ENCODE assay signal across 9 cellular contexts in the genomic region with DNA sequence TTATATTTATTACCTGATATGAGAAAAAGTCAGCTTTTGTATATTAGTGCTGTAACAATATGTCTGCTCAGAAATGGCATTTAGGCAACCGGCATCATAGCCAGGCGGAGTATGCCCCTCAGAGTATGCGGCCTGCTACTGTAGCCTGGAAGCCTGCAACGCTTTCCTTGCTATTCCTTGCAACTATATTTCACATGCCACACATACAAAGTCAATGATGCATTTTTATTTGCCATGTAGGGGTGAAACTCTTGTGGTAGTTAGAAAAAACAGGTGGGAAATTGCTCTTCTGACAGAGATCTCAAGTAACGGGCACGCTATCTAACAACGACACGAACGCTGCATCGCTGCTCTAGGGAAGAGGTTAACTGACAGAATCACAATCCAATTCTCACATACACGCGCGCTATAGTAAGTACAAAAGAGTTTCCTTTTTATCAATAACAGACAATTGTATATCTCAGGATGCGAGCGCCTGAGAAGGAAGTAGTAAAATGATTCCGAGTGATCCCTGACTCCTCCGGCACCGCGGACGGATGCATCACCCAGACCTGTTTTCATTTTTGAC. TPM values are rescaled to one million over a fixed set of nuclear protein-coding genes. Genes with fewer than 3 reads are reported as not detected.
DNase-seq lines count a peak whose midpoint lies in the region; ATAC-seq and TF ChIP-seq lines count a peak whose summit lies in the region.
"Had no signal": no experiment of that assay in that cellular context is flagged by ENCODE, and none has a peak within 500 bp of the region (broad histone marks: within the 10 kb centered on the region; RNA-seq: fewer than 3 reads in every experiment).

No MANE protein-coding gene starts in this region.

- H3K9me3 Mint-ChIP-seq in CD4-positive, alpha-beta T cell: no peaks in the 10 kb centered on the region
- H3K9me3 Mint-ChIP-seq in effector memory CD8-positive, alpha-beta T cell: no peaks in the 10 kb centered on the region
- H3K9me3 Mint-ChIP-seq in neural crest cell: no peaks in the 10 kb centered on the region

- CTCF ChIA-PET in CD4-positive, alpha-beta T cell (lab: Charles Lee): interaction anchor here (2.3 kb wide), 1 partner anchor 152 kb away, joined by 4 read pairs; no protein-coding TSS in a partner anchor

- peaks cover 31% of the 10 kb centered on the region for H3K4me1 Mint-ChIP-seq in CD4-positive, alpha-beta T cell (ENCODE audit: low read depth)
- peaks cover 11 to 19% of the 10 kb centered on the region in 2 donors for H3K4me1 Mint-ChIP-seq in effector memory CD8-positive, alpha-beta T cell (ENCODE audit: low read depth in 2 of 2)
- H3K4me1 Mint-ChIP-seq in neural crest cell: peaks cover 50% of the 10 kb centered on the region

- intact Hi-C loops in CD4-positive, alpha-beta T cell (cut with DNase I, micrococcal nuclease): loop anchor here in 1 of 2 experiments (10.0 kb wide), 1 partner anchor 157 kb away; the partner anchor contains the start of gene C10orf143

- in situ Hi-C loops in G401 (cut with HindIII; ENCODE audit: low sequenced_read_pairs): loop anchor here (25.0 kb wide), 1 partner anchor 204 kb away; no protein-coding TSS in a partner anchor

- peaks cover 91% of the 10 kb centered on the region for H3K27me3 Mint-ChIP-seq in CD4-positive, alpha-beta T cell
- peaks cover 71 to 88% of the 10 kb centered on the region in 2 donors for H3K27me3 Mint-ChIP-seq in effector memory CD8-positive, alpha-beta T cell
- peaks cover 83% of the 10 kb centered on the region for H3K27me3 Mint-ChIP-seq in neural crest cell (ENCODE audit: low read depth)

- POLR2A ChIA-PET in CD4-positive, alpha-beta T cell (lab: Charles Lee): interaction anchor here (0.5 kb wide), 1 partner anchor 10 kb away, joined by 3 read pairs; no protein-coding TSS in a partner anchor

- H3K4me3 ChIP-seq in HUES48 (ENCODE audit: low read depth, low read length): peak overlapping the region; percentile 37

- peaks cover 98% of the 10 kb centered on the region for H3K27me3 ChIP-seq in CD4-positive, alpha-beta T cell (ENCODE audit: control insufficient read depth, insufficient read depth, low read length)
- peaks cover 99% of the 10 kb centered on the region for H3K27me3 ChIP-seq in HUES48 (ENCODE audit: control insufficient read depth, insufficient read depth, low read length)

- no peaks in the 10 kb centered on the region for H3K36me3 ChIP-seq in HUES48 (ENCODE audit: control insufficient read depth, insufficient read depth, low read length)

- no peak overlapping the region for H3K9ac ChIP-seq in HUES48 (ENCODE audit: low read depth, low read length)

- H3K27ac ChIP-seq in CD4-positive, alpha-beta T cell (ENCODE audit: low read depth, low read length): no peak overlapping the region
- H3K27ac ChIP-seq in HUES48 (ENCODE audit: low read depth, low read length): no peak overlapping the region

- H3K36me3 Mint-ChIP-seq in CD4-positive, alpha-beta T cell (ENCODE audit: low read depth): no peaks in the 10 kb centered on the region
- peaks cover 4% of the 10 kb centered on the region for H3K36me3 Mint-ChIP-seq in effector memory CD8-positive, alpha-beta T cell (ENCODE audit: insufficient read depth)
- H3K36me3 Mint-ChIP-seq in neural crest cell (ENCODE audit: low read depth): peaks cover 9% of the 10 kb centered on the region

- DNase-seq in CD4-positive, alpha-beta T cell: no peak
- DNase-seq in effector memory CD8-positive, alpha-beta T cell: no peak
- DNase-seq in neural crest cell (ENCODE audit: low read depth, low spot score) (no peak), NOMO-1 treated with DMSO at 0.1 percent for 48 hours (lab: John Stamatoyannopoulos, UW; ENCODE audit: unreplicated experiment) (no peak), G401 (ENCODE audit: low spot score) (no peak), mucosa of gallbladder (ENCODE audit: low spot score) (no peak), NCI-H774 (lab: John Stamatoyannopoulos, UW) (no peak)
- DNase-seq: amygdala had no signal

- peak overlapping the region; percentile 7 for H3K27ac Mint-ChIP-seq in CD4-positive, alpha-beta T cell
- no peak overlapping the region for H3K27ac Mint-ChIP-seq in effector memory CD8-positive, alpha-beta T cell
- no peak overlapping the region for H3K27ac Mint-ChIP-seq in neural crest cell (ENCODE audit: unreplicated experiment)

- H3K4me1 ChIP-seq in HUES48 (ENCODE audit: control insufficient read depth, insufficient read depth, low read length): peaks cover 65% of the 10 kb centered on the region

- no peak for TF ChIP-seq CTCF in CD4-positive, alpha-beta T cell (IDR thresholded peaks at IDR 0.05)
- no peak for TF ChIP-seq CTCF in neural crest cell (conservative IDR thresholded peaks at IDR 0.05)

- peak overlapping the region; percentile 80 for H3K4me3 Mint-ChIP-seq in CD4-positive, alpha-beta T cell
- peak overlapping the region; percentile 43 to 53 for H3K4me3 Mint-ChIP-seq in effector memory CD8-positive, alpha-beta T cell
- H3K4me3 Mint-ChIP-seq in neural crest cell: peak overlapping the region; percentile 84

- H3K9me3 ChIP-seq in CD4-positive, alpha-beta T cell (ENCODE audit: control insufficient read depth, low read length): peaks cover 13% of the 10 kb centered on the region
- no peaks in the 10 kb centered on the region for H3K9me3 ChIP-seq in HUES48 (ENCODE audit: control insufficient read depth, insufficient read depth, low read length)

- ATAC-seq in CD4-positive, alpha-beta T cell (ENCODE audit: poor library complexity): peak; percentile 26
- no peak for ATAC-seq in effector memory CD8-positive, alpha-beta T cell (replicated peaks)

RNA-seq across cellular contexts. Expression of gene EBF3, which starts 5.9 kb away (rescaled TPM):
- total RNA-seq in CD4-positive, alpha-beta T cell: not detected
- total RNA-seq in neural crest cell (11.2 and 11.6 TPM in 2 replicates), mucosa of gallbladder (1.8 TPM)
- total RNA-seq in G401 (2014; rRNA removed; shearing (Covaris generic)): 0.24 and 0.25 TPM in 2 replicates
